ENCODE assay signal across 16 cellular contexts in the genomic region with DNA sequence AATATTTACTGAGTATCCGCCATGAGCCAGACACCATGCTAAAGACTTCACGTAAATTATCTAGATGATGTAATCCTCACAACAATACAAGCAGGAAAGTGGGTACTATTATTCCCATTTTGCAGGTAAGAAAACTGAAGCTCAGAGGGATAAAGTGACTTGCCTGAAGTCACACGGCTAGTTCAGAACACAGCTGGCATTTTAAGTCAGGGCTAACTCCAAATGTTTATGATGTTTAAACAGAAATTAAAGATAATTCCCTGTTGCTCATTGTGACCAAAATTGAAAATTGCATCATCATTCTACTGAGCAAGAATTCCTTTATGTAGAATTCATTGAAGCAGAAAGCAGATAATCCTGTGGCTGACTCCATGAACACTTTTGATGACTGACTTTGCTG.
DNase-seq lines count a peak whose midpoint lies in the region; ATAC-seq and TF ChIP-seq lines count a peak whose summit lies in the region.
"Had no signal": no experiment of that assay in that cellular context is flagged by ENCODE, and none has a peak within 500 bp of the region (broad histone marks: within the 10 kb centered on the region; RNA-seq: fewer than 3 reads in every experiment).

No MANE protein-coding gene starts in this region.

- no peak for ATAC-seq in GM21737 (IDR thresholded peaks at IDR 0.05; ENCODE audit: unreplicated experiment)
- ATAC-seq: right cardiac atrium had no signal

- no peak overlapping the region for H3K4me2 ChIP-seq in osteoblast (ENCODE audit: insufficient read depth, low read length)
- H3K4me2 ChIP-seq: BLaER1 treated with 17β-estradiol and CSF1 and Interleukin-3, amounts not matched to agents 10 nM and 100 nM had no signal

- TF ChIP-seq CTCF in HL-60 (IDR thresholded peaks at IDR 0.05; ENCODE audit: insufficient read depth, low read length) (no peak), epithelial cell of esophagus (IDR thresholded peaks at IDR 0.05; ENCODE audit: insufficient read depth, low read depth, low read length, missing control alignments) (no peak), osteoblast (IDR thresholded peaks at IDR 0.05; ENCODE audit: extremely low read depth, low read depth, low read length) (no peak)

- H3K4me3 ChIP-seq in HL-60 (replicated peaks; ENCODE audit: insufficient read depth, low read length) (no peak overlapping the region), epithelial cell of esophagus (ENCODE audit: low read length) (no peak overlapping the region), osteoblast (ENCODE audit: insufficient read depth, low read length) (no peak overlapping the region)
- H3K4me3 ChIP-seq: BLaER1 treated with 17β-estradiol and CSF1 and Interleukin-3, amounts not matched to agents 10 nM and 100 nM; breast epithelium had no signal

- no peaks in the 10 kb centered on the region for H3K79me2 ChIP-seq in osteoblast (ENCODE audit: insufficient read depth, low read length)

- no peaks in the 10 kb centered on the region for H3K9me3 ChIP-seq in osteoblast (ENCODE audit: low read depth, low read length)
- H3K9me3 ChIP-seq: BLaER1 treated with 17β-estradiol and CSF1 and Interleukin-3, amounts not matched to agents 10 nM and 100 nM; breast epithelium had no signal

- H3K4me1 ChIP-seq in osteoblast (ENCODE audit: insufficient read depth, low read length), result no peaks in the 10 kb centered on the region
- H3K4me1 ChIP-seq: BLaER1 treated with 17β-estradiol and CSF1 and Interleukin-3, amounts not matched to agents 10 nM and 100 nM; breast epithelium had no signal

- H3K36me3 ChIP-seq in osteoblast (ENCODE audit: insufficient read depth, low read length), result no peaks in the 10 kb centered on the region
- H3K36me3 ChIP-seq: BLaER1 treated with 17β-estradiol and CSF1 and Interleukin-3, amounts not matched to agents 10 nM and 100 nM; breast epithelium had no signal

- H3K27ac ChIP-seq in HL-60 (replicated peaks) (peak overlapping the region; percentile 88), osteoblast (ENCODE audit: low read depth, low read length) (peak overlapping the region; percentile 10)
- H3K27ac ChIP-seq: BLaER1 treated with 17β-estradiol and CSF1 and Interleukin-3, amounts not matched to agents 10 nM and 100 nM; breast epithelium had no signal

- H3K27me3 ChIP-seq in HL-60 (ENCODE audit: insufficient read depth, poor library complexity, severe bottlenecking) (no peaks in the 10 kb centered on the region), osteoblast (ENCODE audit: insufficient read depth, low read length) (no peaks in the 10 kb centered on the region)
- H3K27me3 ChIP-seq: BLaER1 treated with 17β-estradiol and CSF1 and Interleukin-3, amounts not matched to agents 10 nM and 100 nM; breast epithelium had no signal

- H4K20me1 ChIP-seq in osteoblast (ENCODE audit: insufficient read depth, low read length), result no peaks in the 10 kb centered on the region
- H4K20me1 ChIP-seq: BLaER1 treated with 17β-estradiol and CSF1 and Interleukin-3, amounts not matched to agents 10 nM and 100 nM had no signal

- H2AFZ ChIP-seq in osteoblast (ENCODE audit: low read length), result no peak overlapping the region

- DNase-seq in HL-60 (ENCODE audit: low read depth in 1 of 2, low spot score in 1 of 2), result no peak
- peak; percentile 50 for DNase-seq in NCI-H774 (lab: John Stamatoyannopoulos, UW)
- peak; percentile 75 for DNase-seq in epithelial cell of esophagus (ENCODE audit: low read depth)
- no peak for DNase-seq in osteoblast (ENCODE audit: insufficient read length, low spot score, missing footprints)
- no peak for DNase-seq in OCI-M2 (lab: John Stamatoyannopoulos, UW; ENCODE audit: unreplicated experiment)
- no peak for DNase-seq in dermis blood vessel endothelial cell
- DNase-seq: activated naive CD4-positive, alpha-beta T cell treated with anti-CD3 and anti-CD28 coated beads, Interleukin-2, amount 50 U/mL, for 16 hours; activated T-cell treated with anti-CD3 and anti-CD28 coated beads for 4 hours; effector CD8-positive, alpha-beta T cell; NCI-H187; NCI-H82; right cardiac atrium; stimulated activated CD4-positive, alpha-beta T cell treated with anti-CD3 and anti-CD28 coated beads, Interleukin-2, amount 100 ng/mL, for 24 hours had no signal

Comparison
In these comparisons a context has a peak if more than half of its experiments do, and no peak if none do; other contexts are left out.
1. DNase-seq: peak in NCI-H774 (single experiment) and epithelial cell of esophagus (single experiment); none in HL-60 (0 of 2), osteoblast (single experiment), OCI-M2 (single experiment) and dermis blood vessel endothelial cell (single experiment).